Comparison of ENCODE assay signal across 13 cellular contexts in genomic region chr4:1873776-1874175, GRCh38. TPM values are rescaled to one million over a fixed set of nuclear protein-coding genes. Genes with fewer than 3 reads are reported as not detected.
A peak's percentile ranks its signal among the peaks of the same experiment; 100 is the strongest.
DNase-seq lines count a peak whose midpoint lies in the region; ATAC-seq, FAIRE-seq and TF ChIP-seq lines count a peak whose summit lies in the region.
"Had no signal": no experiment of that assay in that cellular context is flagged by ENCODE, and none has a peak within 500 bp of the region (broad histone marks: within the 10 kb centered on the region; RNA-seq: fewer than 3 reads in every experiment).

No MANE protein-coding gene starts in this region.

- H3K9me3 ChIP-seq in breast epithelium (no peaks in the 10 kb centered on the region), endothelial cell of umbilical vein (replicated peaks; ENCODE audit: control insufficient read depth, insufficient read depth, low read length) (no peaks in the 10 kb centered on the region), upper lobe of right lung (no peaks in the 10 kb centered on the region)
- H3K9me3 ChIP-seq: right lobe of liver had no signal

- peaks cover 71% of the 10 kb centered on the region for H3K79me2 ChIP-seq in endothelial cell of umbilical vein (ENCODE audit: control insufficient read depth, insufficient read depth, low read length)

- no peaks in the 10 kb centered on the region for H3K27me3 ChIP-seq in breast epithelium
- H3K27me3 ChIP-seq in endothelial cell of umbilical vein (ENCODE audit: control insufficient read depth in 2 of 2, insufficient read depth in 2 of 2, low read length in 2 of 2) = no peaks in the 10 kb centered on the region
- no peaks in the 10 kb centered on the region for H3K27me3 ChIP-seq in upper lobe of right lung
- H3K27me3 ChIP-seq: right lobe of liver had no signal

- TF ChIP-seq CTCF in MCF 10A (IDR thresholded peaks at IDR 0.05; ENCODE audit: unreplicated experiment) (no peak), breast epithelium (IDR thresholded peaks at IDR 0.05) (no peak), endothelial cell of umbilical vein (IDR thresholded peaks at IDR 0.05; ENCODE audit: extremely low read depth in 1 of 2, insufficient read depth in 1 of 2, low read depth in 1 of 2, low read length in 2 of 2) (no peak), upper lobe of right lung (IDR thresholded peaks at IDR 0.05) (no peak)

- H3K27ac ChIP-seq in breast epithelium (no peak overlapping the region), endothelial cell of umbilical vein (ENCODE audit: insufficient read depth, low read depth, low read length) (no peak overlapping the region), upper lobe of right lung (peak overlapping the region; percentile 42)
- H3K27ac ChIP-seq: right lobe of liver had no signal

- H3K36me3 ChIP-seq in breast epithelium (no peaks in the 10 kb centered on the region), endothelial cell of umbilical vein (ENCODE audit: control insufficient read depth in 2 of 2, extremely low read depth in 1 of 2, insufficient read depth in 2 of 2, low read length in 2 of 2) (no peaks in the 10 kb centered on the region), upper lobe of right lung (no peaks in the 10 kb centered on the region)
- H3K36me3 ChIP-seq: right lobe of liver had no signal

- peak overlapping the region; percentile 96 for H3K4me2 ChIP-seq in endothelial cell of umbilical vein (ENCODE audit: insufficient read depth, low read length)

- H3K27me3 Mint-ChIP-seq in MCF 10A (ENCODE audit: insufficient read depth, unreplicated experiment) = no peaks in the 10 kb centered on the region

- H3K4me1 ChIP-seq in breast epithelium = no peaks in the 10 kb centered on the region
- peaks cover 17% of the 10 kb centered on the region for H3K4me1 ChIP-seq in endothelial cell of umbilical vein (ENCODE audit: control insufficient read depth, extremely low read depth, insufficient read depth, low read length)
- H3K4me1 ChIP-seq in upper lobe of right lung = peaks cover 18% of the 10 kb centered on the region

- peak; percentile 22 for FAIRE-seq in RCC 7860 (lab: Jason Lieb, UNC)
- no peak for FAIRE-seq in endothelial cell of umbilical vein (lab: Jason Lieb, UNC)
- FAIRE-seq: bronchial epithelial cell had no signal

- TF ChIP-seq POLR2A in breast epithelium (IDR thresholded peaks at IDR 0.05) (no peak), endothelial cell of umbilical vein (IDR thresholded peaks at IDR 0.05; ENCODE audit: low read depth, low read length) (no peak)

- no peak overlapping the region for H3K4me3 Mint-ChIP-seq in MCF 10A (ENCODE audit: unreplicated experiment)

- H3K9me3 Mint-ChIP-seq in MCF 10A (ENCODE audit: unreplicated experiment) = no peaks in the 10 kb centered on the region

- DNase-seq in MCF 10A (ENCODE audit: unreplicated experiment) = no peak
- DNase-seq in breast epithelium (ENCODE audit: low spot score in 2 of 2) = no peak
- DNase-seq in RCC 7860 (ENCODE audit: low spot score) = peak; percentile 24
- DNase-seq in endothelial cell of umbilical vein (ENCODE audit: low read depth, low spot score) = no peak
- no peak for DNase-seq in upper lobe of right lung
- DNase-seq in NCI-H2196 (lab: John Stamatoyannopoulos, UW; ENCODE audit: unreplicated experiment) = no peak
- no peak for DNase-seq in activated gamma-delta T cell (lab: John Stamatoyannopoulos, UW)
- DNase-seq: activated CD4-positive, alpha-beta T cell treated with anti-CD3 and anti-CD28 coated beads, Interleukin-2, amount 50 U/mL, for 4 hours; COR-L47; mesendoderm; right lobe of liver had no signal

- ATAC-seq in upper lobe of right lung (peak; percentile 3), HG03139 (IDR thresholded peaks at IDR 0.05; ENCODE audit: unreplicated experiment) (no peak)

- no TSS peak for BruUV-seq in MCF 10A (replicated peaks; lab: Mats Ljungman, UMichigan)
- no TSS peak for BruUV-seq in endothelial cell of umbilical vein (replicated peaks; lab: Mats Ljungman, UMichigan)

- no peak overlapping the region for H3K9ac ChIP-seq in endothelial cell of umbilical vein (replicated peaks; ENCODE audit: extremely low read depth, insufficient read depth, low read length)

- dilution Hi-C loops in endothelial cell of umbilical vein (cut with MboI; ENCODE audit: extremely low pct_ligation_motif_present, low sequenced_read_pairs) = no loop called here

- H2AFZ ChIP-seq in endothelial cell of umbilical vein (ENCODE audit: low read depth, low read length) = no peak overlapping the region

- H3K4me3 ChIP-seq in breast epithelium (no peak overlapping the region), endothelial cell of umbilical vein (replicated peaks in 1 of 3; ENCODE audit: insufficient read depth in 1 of 3, low read depth in 1 of 3, low read length in 3 of 3) (no peak overlapping the region), upper lobe of right lung (no peak overlapping the region)
- H3K4me3 ChIP-seq: right lobe of liver had no signal

- CTCF ChIA-PET in MCF 10A (lab: Yijun Ruan, JAX) (interaction anchor here (0.9 to 2.0 kb wide), 3 partner anchors 26 to 32 kb away, joined by 3 to 12 read pairs (median 4); no protein-coding TSS in a partner anchor), endothelial cell of umbilical vein (lab: Charles Lee) (interaction anchor here (1.2 to 4.8 kb wide), 3 partner anchors 13 to 27 kb away, joined by 4 to 28 read pairs (median 8); no protein-coding TSS in a partner anchor)

- H3K9me1 ChIP-seq in endothelial cell of umbilical vein (replicated peaks; ENCODE audit: control insufficient read depth, extremely low read depth, insufficient read depth, low read length) = no peaks in the 10 kb centered on the region

- POLR2A ChIA-PET in MCF 10A (lab: Yijun Ruan, JAX) = interaction anchor here (1.2 to 2.5 kb wide), 7 partner anchors 9 to 26 kb away, joined by 3 to 18 read pairs (median 5); partner anchors contain the start of gene LETM1
- POLR2A ChIA-PET in endothelial cell of umbilical vein (lab: Charles Lee) = no interaction called here

- intact Hi-C loops in MCF 10A (cut with micrococcal nuclease) (no loop called here), breast epithelium (cut with DNase I; ENCODE audit: low total_unique reads) (no loop called here), endothelial cell of umbilical vein (cut with micrococcal nuclease) (loop anchor here (1.0 kb wide), 1 partner anchor 37 kb away; no protein-coding TSS in a partner anchor), upper lobe of right lung (cut with DNase I) (no loop called here)

- H3K27ac Mint-ChIP-seq in MCF 10A (ENCODE audit: low read depth, unreplicated experiment) = peak overlapping the region; percentile 54

- peaks cover 7% of the 10 kb centered on the region for H4K20me1 ChIP-seq in endothelial cell of umbilical vein (replicated peaks; ENCODE audit: control insufficient read depth, extremely low read depth, insufficient read depth, low read length)

- peaks cover 35% of the 10 kb centered on the region for H3K4me1 Mint-ChIP-seq in MCF 10A (ENCODE audit: insufficient read depth, unreplicated experiment)

- no peaks in the 10 kb centered on the region for H3K36me3 Mint-ChIP-seq in MCF 10A (ENCODE audit: insufficient read depth, unreplicated experiment)

TF ChIP-seq in endothelial cell of umbilical vein, 7 proteins besides CTCF, POLR2A, EP300 and RAD21:
- TF ChIP-seq MAX (IDR thresholded peaks at IDR 0.05; ENCODE audit: insufficient read depth, insufficient read length) (no peak), EZH2 (IDR thresholded peaks at IDR 0.05; ENCODE audit: borderline replicate concordance, low read depth, low read length, severe bottlenecking) (no peak), MYC (IDR thresholded peaks at IDR 0.05; ENCODE audit: low read depth, low read length) (no peak), GATA2 (IDR thresholded peaks at IDR 0.05; ENCODE audit: insufficient read depth, insufficient read length, low read depth, low read length) (no peak), POLR2AphosphoS5 (IDR thresholded peaks at IDR 0.05; ENCODE audit: insufficient read depth, low read depth, low read length) (no peak), JUN (IDR thresholded peaks at IDR 0.05; ENCODE audit: borderline replicate concordance, insufficient read depth, insufficient read length, low read depth) (no peak), FOS (IDR thresholded peaks at IDR 0.05; ENCODE audit: borderline replicate concordance, insufficient read depth, low read length) (no peak)

RNA-seq across cellular contexts. Expression of gene NSD2, which starts 2.6 kb away (rescaled TPM):
- 100 and 109 TPM in 2 replicates for total RNA-seq in MCF 10A (2022)
- 10 to 100 TPM; 24.6 to 36.7 (median 30.8) TPM for total RNA-seq in breast epithelium
- 152 and 171 TPM in 2 replicates for total RNA-seq in endothelial cell of umbilical vein
- 31.3 and 31.6 TPM in 2 replicates for polyA plus RNA-seq in endothelial cell of umbilical vein
- polyA plus RNA-seq in endothelial cell of umbilical vein (2011; cell fraction: cytosol; rRNA removed) = 41.5 and 42.1 TPM in 2 replicates
- polyA plus RNA-seq in endothelial cell of umbilical vein (2011; cell fraction: nucleus; rRNA removed) = 148 and 191 TPM in 2 replicates
- polyA plus RNA-seq in endothelial cell of umbilical vein (2012) = 40.1 and 68.6 TPM in 2 replicates
- polyA minus RNA-seq in endothelial cell of umbilical vein = 82.5 and 105 TPM in 2 replicates
- polyA minus RNA-seq in endothelial cell of umbilical vein (2011; cell fraction: cytosol; rRNA and poly(A)+ RNA removed) = 49.8 TPM
- polyA minus RNA-seq in endothelial cell of umbilical vein (2011; cell fraction: nucleus; rRNA and poly(A)+ RNA removed) = 89.9 and 115 TPM in 2 replicates
- total RNA-seq in upper lobe of right lung = 45.2 TPM

RNA-seq across cellular contexts. Expression of gene LETM1, which starts 17.8 kb away (rescaled TPM):
- total RNA-seq in MCF 10A (2022) (85.0 and 86.3 TPM in 2 replicates), breast epithelium (10 to 100 TPM; 31.0 to 42.9 (median 32.5) TPM), endothelial cell of umbilical vein (58.3 and 62.5 TPM in 2 replicates), upper lobe of right lung (39.5 TPM)
- 25.6 and 27.5 TPM in 2 replicates for polyA plus RNA-seq in endothelial cell of umbilical vein
- polyA plus RNA-seq in endothelial cell of umbilical vein (2011; cell fraction: cytosol; rRNA removed) = 18.1 and 21.1 TPM in 2 replicates
- polyA plus RNA-seq in endothelial cell of umbilical vein (2011; cell fraction: nucleus; rRNA removed) = 81.3 and 85.4 TPM in 2 replicates
- polyA plus RNA-seq in endothelial cell of umbilical vein (2012) = 32.8 and 33.2 TPM in 2 replicates
- 47.0 and 52.9 TPM in 2 replicates for polyA minus RNA-seq in endothelial cell of umbilical vein
- polyA minus RNA-seq in endothelial cell of umbilical vein (2011; cell fraction: cytosol; rRNA and poly(A)+ RNA removed) = 34.6 TPM
- polyA minus RNA-seq in endothelial cell of umbilical vein (2011; cell fraction: nucleus; rRNA and poly(A)+ RNA removed) = 34.4 and 38.8 TPM in 2 replicates
